Comparison of ENCODE assay signal across 18 cellular contexts in genomic region chr5:149594206-149594895, GRCh38. TPM values are rescaled to one million over a fixed set of nuclear protein-coding genes. Genes with fewer than 3 reads are reported as not detected.
DNase-seq lines count a peak whose midpoint lies in the region; ATAC-seq and TF ChIP-seq lines count a peak whose summit lies in the region.
"Had no signal": no experiment of that assay in that cellular context is flagged by ENCODE, and none has a peak within 500 bp of the region (broad histone marks: within the 10 kb centered on the region; RNA-seq: fewer than 3 reads in every experiment).

No MANE protein-coding gene starts in this region.

- H3K4me1 Mint-ChIP-seq in osteocyte (ENCODE audit: unreplicated experiment) = peaks cover 47% of the 10 kb centered on the region
- H3K4me1 Mint-ChIP-seq: CD4-positive, alpha-beta memory T cell had no signal

- no peak for ATAC-seq in lower lobe of right lung
- ATAC-seq in GM18502 (IDR thresholded peaks at IDR 0.05; ENCODE audit: poor library complexity, unreplicated experiment) = no peak
- ATAC-seq: Right ventricle myocardium inferior had no signal

- no peak overlapping the region for H3K4me3 Mint-ChIP-seq in osteocyte (ENCODE audit: unreplicated experiment)
- H3K4me3 Mint-ChIP-seq: CD4-positive, alpha-beta memory T cell; HFFc6 had no signal

- no peak for DNase-seq in dorsolateral prefrontal cortex
- no peak for DNase-seq in osteocyte (ENCODE audit: extremely low spot score, unreplicated experiment)
- DNase-seq in activated CD4-positive, alpha-beta T cell treated with anti-CD3 and anti-CD28 coated beads for 48 hours = no peak
- no peak for DNase-seq in stimulated activated naive CD4-positive, alpha-beta T cell treated with Interleukin-2 at 50 U/mL for 16 hours (lab: John Stamatoyannopoulos, UW)
- no peak for DNase-seq in lower lobe of right lung
- DNase-seq: CD4-positive, alpha-beta memory T cell; HFFc6; IMR-90; Kasumi-1; MM.1S; NCI-H1105; NCI-H1694 treated with DMSO at 0.1 percent for 48 hours; NCI-H2107; NCI-H524 treated with DMSO at 0.1 percent for 48 hours; Peyer's patch had no signal

- no peaks in the 10 kb centered on the region for H3K9me3 Mint-ChIP-seq in osteocyte (ENCODE audit: unreplicated experiment)
- H3K9me3 Mint-ChIP-seq: CD4-positive, alpha-beta memory T cell; HFFc6 had no signal

- peaks cover 15% of the 10 kb centered on the region for H3K36me3 Mint-ChIP-seq in osteocyte (ENCODE audit: unreplicated experiment)
- H3K36me3 Mint-ChIP-seq: CD4-positive, alpha-beta memory T cell had no signal

- no peaks in the 10 kb centered on the region for H3K4me1 ChIP-seq in lower lobe of right lung

- H3K27ac ChIP-seq in VCaP = peak overlapping the region; percentile 3; the same call in 1 of the 2 replicates
- H3K27ac ChIP-seq in dorsolateral prefrontal cortex = peak overlapping the region in 41 of 59 donors; percentile 3 to 82 (median 48)
- no peak overlapping the region for H3K27ac ChIP-seq in lower lobe of right lung
- H3K27ac ChIP-seq: Peyer's patch had no signal

- no peaks in the 10 kb centered on the region for H3K27me3 ChIP-seq in dorsolateral prefrontal cortex
- H3K27me3 ChIP-seq in lower lobe of right lung (ENCODE audit: low read depth) = no peaks in the 10 kb centered on the region
- H3K27me3 ChIP-seq: Peyer's patch had no signal

- peak overlapping the region; percentile 39 for H3K27ac Mint-ChIP-seq in osteocyte (ENCODE audit: unreplicated experiment)
- H3K27ac Mint-ChIP-seq: CD4-positive, alpha-beta memory T cell; HFFc6 had no signal

- H3K36me3 ChIP-seq in lower lobe of right lung = peaks cover 4% of the 10 kb centered on the region

- H3K9me3 ChIP-seq in lower lobe of right lung = no peaks in the 10 kb centered on the region
- H3K9me3 ChIP-seq: Peyer's patch had no signal

- H3K4me3 ChIP-seq in dorsolateral prefrontal cortex (no peak overlapping the region), lower lobe of right lung (no peak overlapping the region)
- H3K4me3 ChIP-seq: Peyer's patch had no signal

- H3K27me3 Mint-ChIP-seq in osteocyte (ENCODE audit: unreplicated experiment) = no peaks in the 10 kb centered on the region

- intact Hi-C loops in dorsolateral prefrontal cortex (cut with DNase I) (no loop called here), lower lobe of right lung (cut with DNase I) (no loop called here)

- TF ChIP-seq CTCF in VCaP (conservative IDR thresholded peaks at IDR 0.05) (no peak), dorsolateral prefrontal cortex (IDR thresholded peaks at IDR 0.05 in 54 of 56, conservative IDR thresholded peaks at IDR 0.05 in 2 of 56; ENCODE audit: low read depth in 1 of 56, partially characterized antibody in 56 of 56) (no peak), osteocyte (IDR thresholded peaks at IDR 0.05) (no peak), lower lobe of right lung (IDR thresholded peaks at IDR 0.05) (no peak)

RNA-seq across cellular contexts. Expression of gene ARHGEF37, which starts 13.1 kb away (rescaled TPM):
- total RNA-seq in dorsolateral prefrontal cortex = 10 to 100 TPM; 12.0 to 71.9 (median 27.0) TPM
- 8.9 and 10.5 TPM in 2 replicates for total RNA-seq in osteocyte
- 13.5 TPM for total RNA-seq in lower lobe of right lung

RNA-seq across cellular contexts. Expression of gene CSNK1A1, which starts 43.1 kb away (rescaled TPM):
- total RNA-seq in dorsolateral prefrontal cortex = 100 to 1,000 TPM; 164 to 228 (median 189) TPM
- 278 and 282 TPM in 2 replicates for total RNA-seq in osteocyte
- total RNA-seq in lower lobe of right lung = 198 TPM
